1 cellular context compared by ENCODE assay signal in genomic region chr3:194032828-194033435, GRCh38.
TF ChIP-seq lines count a peak whose summit lies in the region.

No MANE protein-coding gene starts in this region.

TF ChIP-seq in WTC11, 78 proteins besides CTCF, POLR2A, EP300 and RAD21 (continued from another document):
- TF ChIP-seq ATF2 (CRISPR knock-in tag; IDR thresholded peaks at IDR 0.05; ENCODE audit: borderline replicate concordance, low read depth) (no peak), FOXJ3 (CRISPR knock-in tag; IDR thresholded peaks at IDR 0.05; ENCODE audit: borderline replicate concordance) (no peak), TP53 (CRISPR knock-in tag; IDR thresholded peaks at IDR 0.05) (no peak), CDX4 (CRISPR knock-in tag; IDR thresholded peaks at IDR 0.05; ENCODE audit: borderline replicate concordance) (no peak), CREB1 (CRISPR knock-in tag; IDR thresholded peaks at IDR 0.05) (no peak), KAT7 (CRISPR knock-in tag; IDR thresholded peaks at IDR 0.05; ENCODE audit: borderline replicate concordance) (no peak), ELF4 (CRISPR knock-in tag; IDR thresholded peaks at IDR 0.05; ENCODE audit: low read depth) (no peak), ETV6 (CRISPR knock-in tag; IDR thresholded peaks at IDR 0.05) (no peak), ZNF512 (CRISPR knock-in tag; IDR thresholded peaks at IDR 0.05; ENCODE audit: borderline replicate concordance) (no peak), ZNF219 (CRISPR knock-in tag; IDR thresholded peaks at IDR 0.05; ENCODE audit: borderline replicate concordance) (no peak)
